In genomic region chr3:122021037-122021436, GRCh38 we compare ENCODE assay signal across 2 cellular contexts.
TF ChIP-seq lines count a peak whose summit lies in the region.

No MANE protein-coding gene starts in this region.

TF ChIP-seq in GM23338, 12 proteins besides CTCF, POLR2A, EP300 and RAD21:
- no peak for TF ChIP-seq CREB1 (CRISPR knock-in tag; IDR thresholded peaks at IDR 0.05; ENCODE audit: low read depth)
- TF ChIP-seq POLR2AphosphoS5 (IDR thresholded peaks at IDR 0.05; ENCODE audit: low read depth) = no peak
- no peak for TF ChIP-seq ZNF114 (CRISPR knock-in tag; IDR thresholded peaks at IDR 0.05)
- TF ChIP-seq ZNF331 (CRISPR knock-in tag; IDR thresholded peaks at IDR 0.05; ENCODE audit: low read depth) = no peak
- no peak for TF ChIP-seq ZNF462 (CRISPR knock-in tag; IDR thresholded peaks at IDR 0.05)
- no peak for TF ChIP-seq EZH2 (IDR thresholded peaks at IDR 0.05; ENCODE audit: low read depth, unreplicated experiment)
- TF ChIP-seq JUNB (IDR thresholded peaks at IDR 0.05; ENCODE audit: unreplicated experiment) = no peak
- no peak for TF ChIP-seq REST (IDR thresholded peaks at IDR 0.05; ENCODE audit: unreplicated experiment)
- TF ChIP-seq STAT1 (IDR thresholded peaks at IDR 0.05; ENCODE audit: unreplicated experiment) = no peak
- no peak for TF ChIP-seq EZH2phosphoT487 (IDR thresholded peaks at IDR 0.05; ENCODE audit: unreplicated experiment)
- no peak for TF ChIP-seq NANOG (IDR thresholded peaks at IDR 0.05; ENCODE audit: borderline replicate concordance)
- no peak for TF ChIP-seq ETS1 (IDR thresholded peaks at IDR 0.05)

TF ChIP-seq in GM12878, 131 proteins besides CTCF, POLR2A, EP300 and RAD21:
- no peak for TF ChIP-seq PAX5 (IDR thresholded peaks at IDR 0.05; ENCODE audit: borderline replicate concordance, low read depth, low read length)
